9 cellular contexts compared by ENCODE assay signal in genomic region chr2:130920417-130921030, GRCh38.
DNase-seq lines count a peak whose midpoint lies in the region; ATAC-seq and TF ChIP-seq lines count a peak whose summit lies in the region.
"Had no signal": no experiment of that assay in that cellular context is flagged by ENCODE, and none has a peak within 500 bp of the region (broad histone marks: within the 10 kb centered on the region; RNA-seq: fewer than 3 reads in every experiment).

No MANE protein-coding gene starts in this region.

- no peaks in the 10 kb centered on the region for H3K36me3 ChIP-seq in psoas muscle (ENCODE audit: insufficient read depth in 1 of 2, low read depth in 1 of 2)

- H3K4me1 Mint-ChIP-seq in activated naive CD8-positive, alpha-beta T cell treated with anti-CD3 and anti-CD28 coated beads for 36 hours, result no peaks in the 10 kb centered on the region
- H3K4me1 Mint-ChIP-seq: activated naive CD4-positive, alpha-beta T cell treated with anti-CD3 and anti-CD28 coated beads, Interleukin-2, amount 50 U/mL, for 24 hours had no signal

- no peak overlapping the region for H3K27ac Mint-ChIP-seq in activated naive CD8-positive, alpha-beta T cell treated with anti-CD3 and anti-CD28 coated beads for 36 hours
- H3K27ac Mint-ChIP-seq: activated naive CD4-positive, alpha-beta T cell treated with anti-CD3 and anti-CD28 coated beads, Interleukin-2, amount 50 U/mL, for 24 hours had no signal

- intact Hi-C loops in Right ventricle myocardium superior (cut with DNase I) (loop anchor here (5.0 kb wide), 1 partner anchor 123 kb away; no protein-coding TSS in a partner anchor), psoas muscle (cut with DNase I) (loop anchor here in 1 of 2 donors (2.0 kb wide), 1 partner anchor 124 kb away; no protein-coding TSS in a partner anchor)

- no peak overlapping the region for H3K27ac ChIP-seq in psoas muscle

- no peaks in the 10 kb centered on the region for H3K9me3 Mint-ChIP-seq in activated naive CD8-positive, alpha-beta T cell treated with anti-CD3 and anti-CD28 coated beads for 36 hours
- H3K9me3 Mint-ChIP-seq: activated naive CD4-positive, alpha-beta T cell treated with anti-CD3 and anti-CD28 coated beads, Interleukin-2, amount 50 U/mL, for 24 hours had no signal

- H3K4me3 ChIP-seq in LNCaP clone FGC (ENCODE audit: low read depth, low read length), result no peak overlapping the region
- no peak overlapping the region for H3K4me3 ChIP-seq in psoas muscle

- H3K36me3 Mint-ChIP-seq in activated naive CD8-positive, alpha-beta T cell treated with anti-CD3 and anti-CD28 coated beads for 36 hours, result no peaks in the 10 kb centered on the region
- H3K36me3 Mint-ChIP-seq: activated naive CD4-positive, alpha-beta T cell treated with anti-CD3 and anti-CD28 coated beads, Interleukin-2, amount 50 U/mL, for 24 hours had no signal

- TF ChIP-seq CTCF in LNCaP clone FGC (IDR thresholded peaks at IDR 0.05; ENCODE audit: control insufficient read depth, extremely low read depth, insufficient read depth) (peak; percentile 85), psoas muscle (IDR thresholded peaks at IDR 0.05) (peak; percentile 48)

- H3K27me3 ChIP-seq in psoas muscle (ENCODE audit: insufficient read depth in 3 of 3, low read length in 2 of 3), result peaks cover 0 to 22% (median 13%) of the 10 kb centered on the region in 3 donors

- peaks cover 20% of the 10 kb centered on the region for H3K27me3 Mint-ChIP-seq in activated naive CD8-positive, alpha-beta T cell treated with anti-CD3 and anti-CD28 coated beads for 36 hours

- DNase-seq in DMS79 (lab: John Stamatoyannopoulos, UW) (peak; percentile 8), LNCaP clone FGC (ENCODE audit: low read depth) (peak; percentile 26), SK-N-DZ (ENCODE audit: low spot score) (peak; percentile 51), Right ventricle myocardium superior (peak; percentile 59), psoas muscle (peak in 1 of 2 donors; percentile 47), NCI-H1048 (lab: John Stamatoyannopoulos, UW) (no peak)
- DNase-seq in activated naive CD8-positive, alpha-beta T cell treated with anti-CD3 and anti-CD28 coated beads for 36 hours, result peak; percentile 28

- peak; percentile 56 for ATAC-seq in Right ventricle myocardium superior (ENCODE audit: poor library complexity)
- no peak for ATAC-seq in psoas muscle
- no peak for ATAC-seq in HG02610 (IDR thresholded peaks at IDR 0.05; ENCODE audit: unreplicated experiment)

- no peaks in the 10 kb centered on the region for H3K9me3 ChIP-seq in psoas muscle

- 30 to 36% (median 32%) methylated on average over 6 of the region's 6 CpGs for WGBS in psoas muscle, 3 donors

- H3K4me3 Mint-ChIP-seq in activated naive CD8-positive, alpha-beta T cell treated with anti-CD3 and anti-CD28 coated beads for 36 hours, result no peak overlapping the region
- H3K4me3 Mint-ChIP-seq: activated naive CD4-positive, alpha-beta T cell treated with anti-CD3 and anti-CD28 coated beads, Interleukin-2, amount 50 U/mL, for 24 hours had no signal

- H3K4me1 ChIP-seq in psoas muscle, result no peaks in the 10 kb centered on the region
